ENCODE assay signal across 34 cellular contexts in genomic region chr4:122517345-122517744, GRCh38.
"Had no signal": no experiment of that assay in that cellular context is flagged by ENCODE, and none has a peak within 500 bp of the region (broad histone marks: within the 10 kb centered on the region; RNA-seq: fewer than 3 reads in every experiment).

No MANE protein-coding gene starts in this region.

- H3K27ac Mint-ChIP-seq: activated CD4-positive, alpha-beta T cell treated with anti-CD3 and anti-CD28 coated beads, Interleukin-2, amount 10 ng/mL, durations not matched to agents 7 days and 5 days; activated naive CD8-positive, alpha-beta T cell treated with anti-CD3 and anti-CD28 coated beads for 36 hours; activated naive CD8-positive, alpha-beta T cell treated with anti-CD3 and anti-CD28 coated beads, Interleukin-2, amount 50 U/mL, for 24 hours; activated T-cell treated with anti-CD3 and anti-CD28 coated beads, Interleukin-2, amount 50 U/mL, for 24 hours; effector memory CD8-positive, alpha-beta T cell; T-helper 17 cell; T-helper 2 cell treated with Interferon-gamma antibody and Interleukin-4, amounts not matched to agents 5 μg/mL and 100 μg/mL, for 36 hours; WTC11 had no signal

- H3K27ac ChIP-seq: adrenal gland, body of pancreas, esophagus muscularis mucosa, foreskin keratinocyte, gastrocnemius medialis, heart left ventricle, VCaP had no signal

- H3K27me3 Mint-ChIP-seq: T-helper 17 cell had no signal

- H3K4me3 Mint-ChIP-seq: activated CD4-positive, alpha-beta T cell treated with anti-CD3 and anti-CD28 coated beads, Interleukin-2, amount 10 ng/mL, durations not matched to agents 7 days and 5 days; activated naive CD8-positive, alpha-beta T cell treated with anti-CD3 and anti-CD28 coated beads for 36 hours; activated naive CD8-positive, alpha-beta T cell treated with anti-CD3 and anti-CD28 coated beads, Interleukin-2, amount 50 U/mL, for 24 hours; activated T-cell treated with anti-CD3 and anti-CD28 coated beads, Interleukin-2, amount 50 U/mL, for 24 hours; activated T-cell treated with anti-CD3 and anti-CD28 coated beads, Interleukin-2, amount 50 U/mL, for 72 hours; effector memory CD8-positive, alpha-beta T cell; T-helper 17 cell; T-helper 2 cell treated with Interferon-gamma antibody and Interleukin-4, amounts not matched to agents 5 μg/mL and 100 μg/mL, for 36 hours; WTC11 had no signal

- H3K4me1 Mint-ChIP-seq: WTC11 had no signal

- H3K9me3 Mint-ChIP-seq: effector memory CD8-positive, alpha-beta T cell had no signal

- DNase-seq: activated CD4-positive, alpha-beta T cell treated with anti-CD3 and anti-CD28 coated beads for 1 hour; activated CD4-positive, alpha-beta T cell treated with anti-CD3 and anti-CD28 coated beads for 4 hours; activated CD4-positive, alpha-beta T cell treated with anti-CD3 and anti-CD28 coated beads, Interleukin-2, amount 10 ng/mL, durations not matched to agents 7 days and 5 days; activated CD4-positive, alpha-beta T cell treated with anti-CD3 and anti-CD28 coated beads, Interleukin-2, amount 50 U/mL, for 4 hours; activated CD8-positive, alpha-beta memory T cell treated with anti-CD3 and anti-CD28 coated beads, Interleukin-2, amount 50 U/mL, for 48 hours; activated effector memory CD4-positive, alpha-beta T cell treated with Interleukin-2 at 50 U/mL for 16 hours; activated gamma-delta T cell treated with Interleukin-2 at 50 U/mL for 16 hours; activated naive CD4-positive, alpha-beta T cell treated with anti-CD3 and anti-CD28 coated beads, Interleukin-2, amount 50 U/mL, for 16 hours; activated naive CD8-positive, alpha-beta T cell treated with anti-CD3 and anti-CD28 coated beads for 36 hours; activated naive CD8-positive, alpha-beta T cell treated with anti-CD3 and anti-CD28 coated beads, Interleukin-2, amount 50 U/mL, for 24 hours; activated T-cell treated with anti-CD3 and anti-CD28 coated beads for 4 hours; activated T-cell treated with anti-CD3 and anti-CD28 coated beads, Interleukin-2, amount 50 U/mL, for 24 hours; activated T-cell treated with anti-CD3 and anti-CD28 coated beads, Interleukin-2, amount 50 U/mL, for 72 hours; adrenal gland; amygdala; aorta; body of pancreas; caudate nucleus; cortex of kidney; dermis blood vessel endothelial cell; effector CD4-positive, alpha-beta T cell; effector memory CD8-positive, alpha-beta T cell; erythroblast; foreskin keratinocyte; gastrocnemius medialis; glutamatergic neuron; heart left ventricle; T-helper 1 cell; T-helper 17 cell; T1000 had no signal

- H3K4me1 ChIP-seq: adrenal gland, body of pancreas, esophagus muscularis mucosa, foreskin keratinocyte, gastrocnemius medialis, heart left ventricle had no signal

- H3K9me3 ChIP-seq: adrenal gland, body of pancreas, gastrocnemius medialis had no signal

- H3K36me3 Mint-ChIP-seq: WTC11 had no signal

- H3K27me3 ChIP-seq: adrenal gland, body of pancreas, esophagus muscularis mucosa, gastrocnemius medialis, heart left ventricle had no signal

- ATAC-seq: activated naive CD8-positive, alpha-beta T cell treated with anti-CD3 and anti-CD28 coated beads, Interleukin-2, amount 50 U/mL, for 24 hours; activated T-cell treated with anti-CD3 and anti-CD28 coated beads, Interleukin-2, amount 50 U/mL, for 72 hours; body of pancreas; effector memory CD8-positive, alpha-beta T cell; foreskin keratinocyte; gastrocnemius medialis; heart left ventricle; T-helper 17 cell; WTC11 had no signal

- H3K4me3 ChIP-seq: adrenal gland, body of pancreas, esophagus muscularis mucosa, gastrocnemius medialis, heart left ventricle had no signal

- H3K36me3 ChIP-seq: adrenal gland, esophagus muscularis mucosa, gastrocnemius medialis, heart left ventricle had no signal
